8 cellular contexts compared by ENCODE assay signal in genomic region chr1:12314328-12314903, GRCh38.
DNase-seq lines count a peak whose midpoint lies in the region; ATAC-seq, FAIRE-seq and TF ChIP-seq lines count a peak whose summit lies in the region.

No MANE protein-coding gene starts in this region.

- FAIRE-seq in D721Med (lab: Jason Lieb, UNC) = no peak
- peak; percentile 84 for FAIRE-seq in GM12878 (lab: Jason Lieb, UNC)

- H3K36me3 ChIP-seq in GM12878 (ENCODE audit: control insufficient read depth in 2 of 2, insufficient read depth in 2 of 2, low read length in 1 of 2) (peaks cover 3 to 13% of the 10 kb centered on the region in 2 experiments), lower lobe of right lung (peaks cover 94% of the 10 kb centered on the region)

- intact Hi-C loops in GM12878 (cut with micrococcal nuclease; ENCODE audit: unreplicated experiment) (loop anchor here (1.0 kb wide), 1 partner anchor 306 kb away; no protein-coding TSS in a partner anchor), lower lobe of right lung (cut with DNase I) (no loop called here)

- TF ChIP-seq CTCF in D721Med (IDR thresholded peaks at IDR 0.05; ENCODE audit: insufficient read depth, missing control alignments) = peak; percentile 67
- peak; percentile 63 for TF ChIP-seq CTCF in LNCaP clone FGC (IDR thresholded peaks at IDR 0.05; ENCODE audit: control insufficient read depth, extremely low read depth, insufficient read depth)
- TF ChIP-seq CTCF in GM12878 (IDR thresholded peaks at IDR 0.05 in 2 of 3, conservative IDR thresholded peaks at IDR 0.05 in 1 of 3; ENCODE audit: control insufficient read depth in 2 of 3, extremely low read depth in 1 of 3, insufficient read depth in 1 of 3, low read depth in 3 of 3, low read length in 3 of 3) = peak in 2 of 3 experiments; percentile 47 to 52; a peak in 3 of 6 replicates
- peak; percentile 42 for TF ChIP-seq CTCF in lower lobe of right lung (IDR thresholded peaks at IDR 0.05)

- TF ChIP-seq EP300 in GM12878 (IDR thresholded peaks at IDR 0.05; ENCODE audit: borderline replicate concordance in 1 of 2, control insufficient read depth in 1 of 2, low read depth in 2 of 2, low read length in 2 of 2) = no peak

- no peak overlapping the region for H3K4me3 ChIP-seq in LNCaP clone FGC (ENCODE audit: low read depth, low read length)
- H3K4me3 ChIP-seq in GM12878 = no peak overlapping the region
- no peak overlapping the region for H3K4me3 ChIP-seq in lower lobe of right lung

- H3K27me3 ChIP-seq in GM12878 (replicated peaks in 1 of 2; ENCODE audit: control insufficient read depth in 2 of 2, insufficient read depth in 2 of 2, low read length in 1 of 2) = no peaks in the 10 kb centered on the region
- no peaks in the 10 kb centered on the region for H3K27me3 ChIP-seq in lower lobe of right lung (ENCODE audit: low read depth)

- SMC1A ChIA-PET in GM12878 (lab: Charles Lee; ENCODE audit: uncharacterized antibody, unreplicated experiment) = interaction anchor here (0.9 to 4.2 kb wide), 12 partner anchors 8 to 345 kb away, joined by 3 to 26 read pairs (median 4); partner anchors contain the start of gene DHRS3

- CTCF ChIA-PET in GM12878 (lab: Yijun Ruan, JAX) = interaction anchor here (0.6 to 7.5 kb wide), 15 partner anchors 10 to 350 kb away, joined by 3 to 63 read pairs (median 3); partner anchors contain the start of gene DHRS3

- TF ChIP-seq POLR2A in GM12878 (IDR thresholded peaks at IDR 0.05; ENCODE audit: low read depth, low read length) = no peak

- peak; percentile 53 for TF ChIP-seq RAD21 in GM12878 (IDR thresholded peaks at IDR 0.05; ENCODE audit: insufficient read depth, low read depth, low read length)

- POLR2A ChIA-PET in GM12878 (lab: Charles Lee) = no interaction called here

- ATAC-seq in GM12878 (peak; percentile 40; the same call in 1 of the 3 replicates), lower lobe of right lung (peak in 1 of 2 donors; percentile 39), HG02970 (IDR thresholded peaks at IDR 0.05; ENCODE audit: low FRiP score, unreplicated experiment) (no peak)

- H3K9me3 ChIP-seq in GM12878 (replicated peaks; ENCODE audit: control insufficient read depth, insufficient read depth, low read length) (no peaks in the 10 kb centered on the region), lower lobe of right lung (no peaks in the 10 kb centered on the region)

- 0% methylated on average over 1 of the region's 1 CpG for WGBS in GM12878 (ENCODE audit: insufficient coverage, insufficient replicate concordance, low lambda C conversion rate, missing lambda C conversion rate)

- no peaks in the 10 kb centered on the region for H3K79me2 ChIP-seq in GM12878 (ENCODE audit: control insufficient read depth, insufficient read depth, low read length)

- no peaks in the 10 kb centered on the region for H4K20me1 ChIP-seq in GM12878 (ENCODE audit: control insufficient read depth, insufficient read depth)

- RAD21 ChIA-PET in GM12878 (lab: Charles Lee; ENCODE audit: unreplicated experiment) = interaction anchor here (1.0 to 4.3 kb wide), 4 partner anchors 42 to 344 kb away, joined by 3 to 37 read pairs (median 6); partner anchors contain the start of gene DHRS3

- BruUV-seq in GM12878 (replicated peaks; lab: Mats Ljungman, UMichigan) = no TSS peak

- no peak overlapping the region for H3K4me2 ChIP-seq in GM12878 (ENCODE audit: control insufficient read depth, insufficient read depth)

- no peaks in the 10 kb centered on the region for H3K4me1 ChIP-seq in GM12878 (ENCODE audit: control insufficient read depth, insufficient read depth, low read length)
- peaks cover 16% of the 10 kb centered on the region for H3K4me1 ChIP-seq in lower lobe of right lung

- H2AFZ ChIP-seq in GM12878 (ENCODE audit: control insufficient read depth, low read depth, low read length) = no peak overlapping the region

- DNase-seq in D721Med (ENCODE audit: insufficient read length, low spot score) (no peak), LNCaP clone FGC (ENCODE audit: low read depth) (no peak), GM12878 (ENCODE audit: low read depth, low spot score) (no peak), lower lobe of right lung (no peak), activated gamma-delta T cell treated with Interleukin-2 at 50 U/mL for 16 hours (no peak), activated T-cell treated with anti-CD3 and anti-CD28 coated beads for 4 hours (no peak)
- no peak for DNase-seq in activated CD8-positive, alpha-beta memory T cell treated with anti-CD3 and anti-CD28 coated beads, Interleukin-2, amount 50 U/mL, for 4 hours

- in situ Hi-C loops in GM12878 (cut with MboI) = loop anchor here (5.0 kb wide), 1 partner anchor 303 kb away; the partner anchor contains the start of gene DHRS3

- no peak overlapping the region for H3K27ac ChIP-seq in GM12878 (ENCODE audit: control insufficient read depth, insufficient read depth)
- H3K27ac ChIP-seq in lower lobe of right lung = no peak overlapping the region

- H3K9ac ChIP-seq in GM12878 (ENCODE audit: control insufficient read depth, insufficient read depth, low read length) = no peak overlapping the region

TF ChIP-seq in GM12878, 131 proteins besides CTCF, POLR2A, EP300 and RAD21:
- TF ChIP-seq EGR1 (IDR thresholded peaks at IDR 0.05; ENCODE audit: borderline replicate concordance in 1 of 2, low read depth in 2 of 2, low read length in 2 of 2) (no peak), SMARCA5 (IDR thresholded peaks at IDR 0.05) (no peak), KLF5 (IDR thresholded peaks at IDR 0.05; ENCODE audit: partially characterized antibody) (no peak), HDAC6 (IDR thresholded peaks at IDR 0.05; ENCODE audit: unreplicated experiment) (no peak), SMC3 (IDR thresholded peaks at IDR 0.05; ENCODE audit: borderline replicate concordance, low read length) (peak; percentile 42; the same call in 1 of the 2 replicates)
